In genomic region chr3:16177962-16178627, GRCh38 we compare ENCODE assay signal across 8 cellular contexts. TPM values are rescaled to one million over a fixed set of nuclear protein-coding genes. Genes with fewer than 3 reads are reported as not detected.
DNase-seq lines count a peak whose midpoint lies in the region; ATAC-seq, FAIRE-seq and TF ChIP-seq lines count a peak whose summit lies in the region.

No MANE protein-coding gene starts in this region.

- H3K23me2 ChIP-seq in H1 (ENCODE audit: low read depth, low read length): peaks cover 2% of the 10 kb centered on the region

- H3K4me2 ChIP-seq in H1 (ENCODE audit: insufficient read depth in 1 of 2, low read depth in 2 of 2, low read length in 2 of 2): peak overlapping the region in 1 of 2 experiments; percentile 32; a peak in 1 of 4 replicates

- no peaks in the 10 kb centered on the region for H4K20me1 ChIP-seq in H1 (replicated peaks in 1 of 2; ENCODE audit: control insufficient read depth in 1 of 2, insufficient read depth in 2 of 2, low read length in 2 of 2)

- WGBS in H1 (ENCODE audit: extremely low coverage in 1 of 2, insufficient coverage in 1 of 2, insufficient read length in 1 of 2, insufficient replicate concordance in 2 of 2, low coverage in 1 of 2, low lambda C conversion rate in 2 of 2, missing lambda C conversion rate in 1 of 2), 2 experiments: 30% methylated on average over 21 of the region's 22 CpGs; no CpG with 5 or more reads in 1 of the 2 experiments

- peak overlapping the region; percentile 15; the same call in 1 of the 2 replicates for H3K18ac ChIP-seq in H1 (ENCODE audit: extremely low read depth, low read length)

- TF ChIP-seq EP300 in H1 (IDR thresholded peaks at IDR 0.05; ENCODE audit: borderline replicate concordance in 1 of 2, low read depth in 2 of 2, low read length in 2 of 2): peak in 1 of 2 experiments; percentile 25; a peak in 1 of 3 replicates

- CTCF ChIA-PET in H1 (lab: Charles Lee; ENCODE audit: partially characterized antibody): interaction anchor here (0.6 to 4.2 kb wide), 30 partner anchors 12 to 686 kb away, joined by 3 to 44 read pairs (median 4); no protein-coding TSS in a partner anchor

- H4K8ac ChIP-seq in H1 (ENCODE audit: extremely low read depth, insufficient read depth, low read length): peak overlapping the region; percentile 84; the same call in 1 of the 2 replicates

- H3K4me3 ChIP-seq in H1 (ENCODE audit: extremely low read depth in 1 of 4, insufficient read depth in 2 of 4, low read depth in 3 of 4, low read length in 4 of 4) (no peak overlapping the region), muscle layer of duodenum (ENCODE audit: low read depth in 1 of 2, low read length in 2 of 2) (peak overlapping the region; percentile 44 to 48)

- H2BK120ac ChIP-seq in H1 (replicated peaks; ENCODE audit: low read depth, low read length): no peak overlapping the region

- no peak overlapping the region for H4K5ac ChIP-seq in H1 (ENCODE audit: insufficient read length, low read depth, low read length)

- peak overlapping the region; percentile 9; the same call in 1 of the 2 replicates for H2BK5ac ChIP-seq in H1 (ENCODE audit: low read depth, low read length)

- no peak overlapping the region for H3K27ac ChIP-seq in H1 (ENCODE audit: low read depth, low read length)
- H3K27ac ChIP-seq in muscle layer of duodenum (ENCODE audit: low read length): no peak overlapping the region

- 0 out of 7 replicates have a peak overlapping the region, but pooled peaks of 1 of the 4 experiments have one; percentile 11 for H3K9ac ChIP-seq in H1 (replicated peaks in 1 of 4; ENCODE audit: extremely low read depth in 1 of 4, low read depth in 3 of 4, low read length in 3 of 4)

- peak; percentile 44 to 50 for DNase-seq in activated CD4-positive, alpha-beta T cell treated with anti-CD3 and anti-CD28 coated beads, Interleukin-2, amount 50 U/mL, for 24 hours (ENCODE audit: low read depth in 1 of 2, low spot score in 1 of 2)
- DNase-seq in H1 (ENCODE audit: low read depth in 1 of 2, low spot score in 2 of 2) (peak; percentile 75 to 96), NCI-H2196 treated with DMSO at 0.1 percent for 48 hours (lab: John Stamatoyannopoulos, UW; ENCODE audit: unreplicated experiment) (no peak)
- DNase-seq in stimulated activated CD8-positive, alpha-beta memory T cell treated with anti-CD3 and anti-CD28 coated beads, Interleukin-7, amount 100 ng/mL, for 24 hours (ENCODE audit: low read depth): peak; percentile 50

- H3K9me3 ChIP-seq in H1 (ENCODE audit: insufficient read depth in 2 of 2, low read depth in 1 of 2, low read length in 1 of 2) (no peaks in the 10 kb centered on the region), muscle layer of duodenum (ENCODE audit: control insufficient read depth in 1 of 2, low read length in 2 of 2) (no peaks in the 10 kb centered on the region)

- H2AK5ac ChIP-seq in H1 (ENCODE audit: low read depth, low read length): peak overlapping the region; percentile 55; the same call in 1 of the 2 replicates

- H3K23ac ChIP-seq in H1 (ENCODE audit: insufficient read length): no peak overlapping the region

- TF ChIP-seq POLR2A in H1 (IDR thresholded peaks at IDR 0.05; ENCODE audit: control extremely low read depth in 1 of 2, low read depth in 2 of 2, low read length in 2 of 2): no peak

- H3K27me3 ChIP-seq in H1 (replicated peaks in 1 of 4; ENCODE audit: control insufficient read depth in 3 of 4, extremely low read depth in 1 of 4, insufficient read depth in 3 of 4, low read length in 3 of 4) (no peaks in the 10 kb centered on the region), muscle layer of duodenum (ENCODE audit: low read depth, low read length) (no peaks in the 10 kb centered on the region)

- H3K56ac ChIP-seq in H1 (replicated peaks; ENCODE audit: insufficient read length, low read depth, low read length): no peak overlapping the region

- no peaks in the 10 kb centered on the region for H3K79me2 ChIP-seq in H1 (ENCODE audit: control insufficient read depth in 1 of 2, insufficient read depth in 2 of 2, low read length in 2 of 2)

- H3K4me1 ChIP-seq in H1 (replicated peaks in 1 of 4; ENCODE audit: control insufficient read depth in 3 of 4, insufficient read depth in 4 of 4, low read length in 3 of 4) (peaks cover 0 to 3% (median 0%) of the 10 kb centered on the region in 4 experiments; a peak in 1 of 7 replicates), muscle layer of duodenum (ENCODE audit: control insufficient read depth in 1 of 2, insufficient read depth in 2 of 2, low read length in 2 of 2) (peaks cover 5 to 29% of the 10 kb centered on the region in 2 donors)

- H2BK15ac ChIP-seq in H1 (ENCODE audit: low read length): 0 out of 2 replicates have a peak overlapping the region, but pooled peaks have one; percentile 46

- H3K36me3 ChIP-seq in H1 (ENCODE audit: control insufficient read depth in 2 of 4, insufficient read depth in 4 of 4, low read length in 3 of 4) (no peaks in the 10 kb centered on the region), muscle layer of duodenum (ENCODE audit: control insufficient read depth in 1 of 2, insufficient read depth in 2 of 2, low read length in 2 of 2) (no peaks in the 10 kb centered on the region)

- H2BK20ac ChIP-seq in H1 (ENCODE audit: low read length): no peak overlapping the region

- H2BK12ac ChIP-seq in H1 (ENCODE audit: low read depth, low read length): peak overlapping the region; percentile 44; the same call in 1 of the 2 replicates

- no peaks in the 10 kb centered on the region for H3K79me1 ChIP-seq in H1 (ENCODE audit: low read depth, low read length)

- H4K91ac ChIP-seq in H1 (replicated peaks; ENCODE audit: insufficient read length, low read length): peak overlapping the region; percentile 14

- FAIRE-seq in H1 (lab: Jason Lieb, UNC): peak; percentile 48

- POLR2A ChIA-PET in H1 (lab: Charles Lee; ENCODE audit: partially characterized antibody): no interaction called here

- peak; percentile 76 for ATAC-seq in GM18909 (IDR thresholded peaks at IDR 0.05; ENCODE audit: poor library complexity, unreplicated experiment)
- peak; percentile 78 for ATAC-seq in HG03442 (IDR thresholded peaks at IDR 0.05; ENCODE audit: unreplicated experiment)
- no peak for ATAC-seq in HG03457 (IDR thresholded peaks at IDR 0.05; ENCODE audit: unreplicated experiment)

- no peak overlapping the region for H3K14ac ChIP-seq in H1 (ENCODE audit: insufficient read length)

- peak overlapping the region; percentile 100 for H2AFZ ChIP-seq in H1 (ENCODE audit: low read length)

- TF ChIP-seq RAD21 in H1 (IDR thresholded peaks at IDR 0.05 in 1 of 2, conservative IDR thresholded peaks at IDR 0.05 in 1 of 2; ENCODE audit: low read depth in 2 of 2, low read length in 2 of 2): peak; percentile 98

- TF ChIP-seq CTCF in H1 (IDR thresholded peaks at IDR 0.05; ENCODE audit: control extremely low read depth in 1 of 3, insufficient read depth in 1 of 3, low read depth in 1 of 3, low read length in 3 of 3): peak; percentile 97 to 100 (median 99)

- H3K4ac ChIP-seq in H1 (replicated peaks; ENCODE audit: insufficient read length, low read depth, low read length): peak overlapping the region; percentile 72

TF ChIP-seq in H1, 55 proteins besides CTCF, POLR2A, EP300 and RAD21 (continues in another document):
- TF ChIP-seq TBP (IDR thresholded peaks at IDR 0.05; ENCODE audit: low read depth, low read length) (peak; percentile 37; the same call in 1 of the 2 replicates), SP1 (IDR thresholded peaks at IDR 0.05; ENCODE audit: low read depth, low read length) (no peak), E2F6 (IDR thresholded peaks at IDR 0.05) (no peak), ATF2 (IDR thresholded peaks at IDR 0.05; ENCODE audit: low read length) (no peak), CHD2 (IDR thresholded peaks at IDR 0.05; ENCODE audit: low read length) (0 out of 2 replicates have a peak, but pooled peaks have one; percentile 16), GABPA (IDR thresholded peaks at IDR 0.05; ENCODE audit: borderline replicate concordance, insufficient read depth, low read length) (peak; percentile 76; the same call in 1 of the 2 replicates), FOSL1 (IDR thresholded peaks at IDR 0.05; ENCODE audit: insufficient read depth, low read depth, low read length) (no peak), CREB1 (IDR thresholded peaks at IDR 0.05) (0 out of 2 replicates have a peak, but pooled peaks have one; percentile 36), BCL11A (IDR thresholded peaks at IDR 0.05; ENCODE audit: low read depth in 2 of 2, low read length in 2 of 2) (no peak), CEBPB (IDR thresholded peaks at IDR 0.05; ENCODE audit: low read depth, low read length) (no peak), KDM4A (IDR thresholded peaks at IDR 0.05; ENCODE audit: low read depth, low read length, severe bottlenecking) (no peak), YY1 (IDR thresholded peaks at IDR 0.05; ENCODE audit: low read depth, low read length) (0 out of 2 replicates have a peak, but pooled peaks have one; percentile 43), ASH2L (IDR thresholded peaks at IDR 0.05; ENCODE audit: low read length) (peak; percentile 23)

RNA-seq across cellular contexts. Expression of gene GALNT15, which starts 3.6 kb away (rescaled TPM):
- total RNA-seq in H1 (2021; fragmentation: NEBNext Ultra II Directional; extraction: Animal tissue kit (Norgen Biotek cat#: 25700)): not detected in 2 replicates
- 0.02 TPM in 1 of 2 replicates, not detected in the other for polyA plus RNA-seq in H1 (2011; rRNA removed)
- not detected for polyA plus RNA-seq in H1 (2011; cell fraction: cytosol; rRNA removed)
- 0.30 TPM for polyA plus RNA-seq in H1 (2011; cell fraction: nucleus; rRNA removed)
- not detected in 4 replicates for polyA plus RNA-seq in H1 (2012, experiment 1 of 2)
- not detected for polyA plus RNA-seq in H1 (2012, experiment 2 of 2)
- polyA plus RNA-seq in H1 (2013, experiment 1 of 2): not detected
- polyA plus RNA-seq in H1 (2013, experiment 2 of 2): 0.04 TPM
- polyA minus RNA-seq in H1 (2011; rRNA and poly(A)+ RNA removed): 0.06 and 0.12 TPM in 2 replicates
- polyA minus RNA-seq in H1 (2011; cell fraction: cytosol; rRNA and poly(A)+ RNA removed): not detected
- not detected for polyA minus RNA-seq in H1 (2011; cell fraction: nucleus; rRNA and poly(A)+ RNA removed)

Comparison
In these comparisons a context has a peak if more than half of its experiments do, and no peak if none do; other contexts are left out.
1. H3K4me3 ChIP-seq: peak in muscle layer of duodenum (2 of 2); none in H1 (0 of 4).